In genomic region chr2:134736167-134736885, GRCh38 we compare ENCODE assay signal across 11 cellular contexts. TPM values are rescaled to one million over a fixed set of nuclear protein-coding genes. Genes with fewer than 3 reads are reported as not detected.
A peak's percentile ranks its signal among the peaks of the same experiment; 100 is the strongest.
DNase-seq lines count a peak whose midpoint lies in the region; ATAC-seq, FAIRE-seq and TF ChIP-seq lines count a peak whose summit lies in the region.
"Had no signal": no experiment of that assay in that cellular context is flagged by ENCODE, and none has a peak within 500 bp of the region (broad histone marks: within the 10 kb centered on the region; RNA-seq: fewer than 3 reads in every experiment).

No MANE protein-coding gene starts in this region.

- no peaks in the 10 kb centered on the region for H3F3A ChIP-seq in PC-9 (ENCODE audit: insufficient read depth, low read depth)

- no peak overlapping the region for H4K5ac ChIP-seq in H9 (ENCODE audit: insufficient read length, low read depth, low read length)

- H3K4me1 ChIP-seq in H9 (ENCODE audit: insufficient read depth, low read length) (no peaks in the 10 kb centered on the region), PC-9 (replicated peaks; ENCODE audit: insufficient read depth) (peaks cover 31% of the 10 kb centered on the region), endothelial cell of umbilical vein (ENCODE audit: control insufficient read depth, extremely low read depth, insufficient read depth, low read length) (peaks cover 29% of the 10 kb centered on the region), trophoblast cell (ENCODE audit: control insufficient read depth in 1 of 2, insufficient read depth in 2 of 2, low read length in 2 of 2) (peaks cover 8 to 11% of the 10 kb centered on the region in 2 experiments)

- H4K12ac ChIP-seq in trophoblast cell (ENCODE audit: low read depth, low read length), result no peak overlapping the region

- no peak overlapping the region for H3K4me3 ChIP-seq in PC-9
- no peak overlapping the region for H3K4me3 ChIP-seq in endothelial cell of umbilical vein (replicated peaks in 1 of 3; ENCODE audit: insufficient read depth in 1 of 3, low read depth in 1 of 3, low read length in 3 of 3)
- no peak overlapping the region for H3K4me3 ChIP-seq in trophoblast cell (ENCODE audit: low read depth, low read length)

- no TSS peak for BruUV-seq in PC-9 (replicated peaks; lab: Mats Ljungman, UMichigan)
- BruUV-seq in endothelial cell of umbilical vein (replicated peaks; lab: Mats Ljungman, UMichigan), result no TSS peak

- H3K27ac ChIP-seq in H9 (ENCODE audit: insufficient read length, low read depth, low read length) (no peak overlapping the region), PC-9 (no peak overlapping the region), endothelial cell of umbilical vein (ENCODE audit: insufficient read depth, low read depth, low read length) (peak overlapping the region; percentile 37), trophoblast cell (ENCODE audit: low read depth, low read length) (no peak overlapping the region), caudate nucleus (ENCODE audit: low read depth, low read length) (no peak overlapping the region)

- peak; percentile 45 for DNase-seq in H9
- DNase-seq in PC-9, result peak; percentile 66 to 78
- DNase-seq in endothelial cell of umbilical vein (ENCODE audit: low read depth, low spot score), result peak; percentile 80
- peak; percentile 45 to 86 for DNase-seq in trophoblast cell
- DNase-seq in activated CD4-positive, CD25-positive, alpha-beta regulatory T cell (lab: John Stamatoyannopoulos, UW), result no peak
- DNase-seq in DMS53 treated with DMSO at 0.1 percent for 48 hours (lab: John Stamatoyannopoulos, UW; ENCODE audit: unreplicated experiment), result no peak
- no peak for DNase-seq in naive thymus-derived CD8-positive, alpha-beta T cell
- DNase-seq in caudate nucleus (lab: John Stamatoyannopoulos, UW), result no peak
- DNase-seq: activated naive CD8-positive, alpha-beta T cell treated with anti-CD3 and anti-CD28 coated beads for 36 hours; retina had no signal

- H3K4ac ChIP-seq in H9 (ENCODE audit: low read depth, low read length) (no peak overlapping the region), trophoblast cell (ENCODE audit: low read depth, low read length) (no peak overlapping the region)

- TF ChIP-seq POLR2A in endothelial cell of umbilical vein (IDR thresholded peaks at IDR 0.05; ENCODE audit: low read depth, low read length), result peak; percentile 41

- H3T11ph ChIP-seq in H9 (ENCODE audit: low read length), result no peak overlapping the region

- H3K18ac ChIP-seq in H9 (ENCODE audit: insufficient read length, low read depth, low read length), result no peak overlapping the region
- no peak overlapping the region for H3K18ac ChIP-seq in trophoblast cell (ENCODE audit: low read length)

- no peak for ATAC-seq in naive thymus-derived CD8-positive, alpha-beta T cell

- no peaks in the 10 kb centered on the region; a peak in 1 of 5 replicates for H3K9me3 Mint-ChIP-seq in H9
- peaks cover 0 to 7% (median 2%) of the 10 kb centered on the region in 9 donors for H3K9me3 Mint-ChIP-seq in naive thymus-derived CD8-positive, alpha-beta T cell

- H4K91ac ChIP-seq in H9 (ENCODE audit: insufficient read length, low read depth, low read length), result no peak overlapping the region
- H4K91ac ChIP-seq in trophoblast cell (ENCODE audit: low read depth, low read length), result no peak overlapping the region

- H3K79me2 ChIP-seq in H9 (ENCODE audit: insufficient read depth, low read length) (no peaks in the 10 kb centered on the region), PC-9 (ENCODE audit: low read depth) (no peaks in the 10 kb centered on the region), endothelial cell of umbilical vein (ENCODE audit: control insufficient read depth, insufficient read depth, low read length) (no peaks in the 10 kb centered on the region), trophoblast cell (ENCODE audit: control insufficient read depth, insufficient read depth, low read length, poor library complexity) (peaks cover 5% of the 10 kb centered on the region)

- no peak overlapping the region for H2BK12ac ChIP-seq in H9 (ENCODE audit: insufficient read length, low read depth, low read length)
- H2BK12ac ChIP-seq in trophoblast cell (ENCODE audit: low read length), result peak overlapping the region; percentile 24

- H3K9me1 ChIP-seq in endothelial cell of umbilical vein (replicated peaks; ENCODE audit: control insufficient read depth, extremely low read depth, insufficient read depth, low read length), result no peaks in the 10 kb centered on the region

- H3K4me1 Mint-ChIP-seq in H9, result peaks cover 3 to 6% of the 10 kb centered on the region in 2 experiments; a peak in 3 of 4 replicates
- peaks cover 0 to 50% (median 0%) of the 10 kb centered on the region in 4 donors for H3K4me1 Mint-ChIP-seq in naive thymus-derived CD8-positive, alpha-beta T cell
- H3K4me1 Mint-ChIP-seq: activated naive CD8-positive, alpha-beta T cell treated with anti-CD3 and anti-CD28 coated beads for 36 hours had no signal

- H2BK20ac ChIP-seq in H9 (ENCODE audit: low read depth, low read length, poor library complexity, severe bottlenecking), result no peak overlapping the region

- no peaks in the 10 kb centered on the region; a peak in 1 of 7 replicates for H3K36me3 Mint-ChIP-seq in H9 (ENCODE audit: insufficient read depth in 1 of 3, low read depth in 3 of 3)
- no peaks in the 10 kb centered on the region for H3K36me3 Mint-ChIP-seq in naive thymus-derived CD8-positive, alpha-beta T cell
- H3K36me3 Mint-ChIP-seq: activated naive CD8-positive, alpha-beta T cell treated with anti-CD3 and anti-CD28 coated beads for 36 hours had no signal

- H3K9me3 ChIP-seq in H9 (ENCODE audit: control insufficient read depth, low read depth, low read length), result no peaks in the 10 kb centered on the region
- H3K9me3 ChIP-seq in PC-9 (ENCODE audit: insufficient read depth, low read depth), result no peaks in the 10 kb centered on the region
- H3K9me3 ChIP-seq in endothelial cell of umbilical vein (replicated peaks; ENCODE audit: control insufficient read depth, insufficient read depth, low read length), result no peaks in the 10 kb centered on the region
- no peaks in the 10 kb centered on the region for H3K9me3 ChIP-seq in trophoblast cell (ENCODE audit: insufficient read depth, low read depth, low read length)

- peaks cover 2% of the 10 kb centered on the region for H3K27me3 Mint-ChIP-seq in H9 (ENCODE audit: low read depth)
- peaks cover 10 to 55% (median 35%) of the 10 kb centered on the region in 5 donors for H3K27me3 Mint-ChIP-seq in naive thymus-derived CD8-positive, alpha-beta T cell

- TF ChIP-seq CTCF in H9 (conservative IDR thresholded peaks at IDR 0.05), result no peak
- no peak for TF ChIP-seq CTCF in PC-9 (conservative IDR thresholded peaks at IDR 0.05)
- no peak for TF ChIP-seq CTCF in endothelial cell of umbilical vein (IDR thresholded peaks at IDR 0.05; ENCODE audit: extremely low read depth in 1 of 2, insufficient read depth in 1 of 2, low read depth in 1 of 2, low read length in 2 of 2)

- H3K79me1 ChIP-seq in H9 (ENCODE audit: insufficient read depth, low read depth, low read length, poor library complexity, severe bottlenecking) (no peaks in the 10 kb centered on the region), trophoblast cell (ENCODE audit: low read length) (peaks cover 7% of the 10 kb centered on the region)

- no peak overlapping the region for H2BK15ac ChIP-seq in H9 (ENCODE audit: low read depth, low read length)

- peak; percentile 99 for FAIRE-seq in endothelial cell of umbilical vein (lab: Jason Lieb, UNC)
- FAIRE-seq: G401.6 had no signal

- H2BK120ac ChIP-seq in H9 (ENCODE audit: low read depth, low read length, poor library complexity, severe bottlenecking) (no peak overlapping the region), trophoblast cell (ENCODE audit: insufficient read depth, low read length, poor library complexity) (peak overlapping the region; percentile 11)

- no peak overlapping the region for H2AK5ac ChIP-seq in H9 (ENCODE audit: insufficient read length, low read length)
- no peak overlapping the region for H2AK5ac ChIP-seq in trophoblast cell (ENCODE audit: low read length)

- no peak overlapping the region for H3K4me3 Mint-ChIP-seq in H9
- no peak overlapping the region for H3K4me3 Mint-ChIP-seq in naive thymus-derived CD8-positive, alpha-beta T cell
- H3K4me3 Mint-ChIP-seq: activated naive CD8-positive, alpha-beta T cell treated with anti-CD3 and anti-CD28 coated beads for 36 hours had no signal

- CTCF ChIA-PET in PC-9 (lab: Charles Lee), result no interaction called here
- CTCF ChIA-PET in endothelial cell of umbilical vein (lab: Charles Lee), result interaction anchor here (0.6 kb wide), 1 partner anchor 54 kb away, joined by 3 read pairs; no protein-coding TSS in a partner anchor

- no peaks in the 10 kb centered on the region; the same call in 1 of the 2 replicates for H3K9me2 ChIP-seq in PC-9 (ENCODE audit: insufficient read depth)

- no peak overlapping the region for H3K27ac Mint-ChIP-seq in H9
- H3K27ac Mint-ChIP-seq in naive thymus-derived CD8-positive, alpha-beta T cell, result peak overlapping the region in 1 of 10 donors; percentile 59
- H3K27ac Mint-ChIP-seq: activated naive CD8-positive, alpha-beta T cell treated with anti-CD3 and anti-CD28 coated beads for 36 hours had no signal

- H3K27me3 ChIP-seq in H9 (ENCODE audit: insufficient read depth, low read length), result no peaks in the 10 kb centered on the region
- no peaks in the 10 kb centered on the region for H3K27me3 ChIP-seq in PC-9 (ENCODE audit: insufficient read depth, low read depth)
- no peaks in the 10 kb centered on the region for H3K27me3 ChIP-seq in endothelial cell of umbilical vein (ENCODE audit: control insufficient read depth in 2 of 2, insufficient read depth in 2 of 2, low read length in 2 of 2)
- no peaks in the 10 kb centered on the region for H3K27me3 ChIP-seq in trophoblast cell (ENCODE audit: insufficient read depth, low read length)

- no peak overlapping the region for H3K56ac ChIP-seq in H9 (ENCODE audit: insufficient read length, low read depth, low read length)

- H2AFZ ChIP-seq in H9 (ENCODE audit: low read length) (no peak overlapping the region), PC-9 (no peak overlapping the region), endothelial cell of umbilical vein (ENCODE audit: low read depth, low read length) (no peak overlapping the region), trophoblast cell (ENCODE audit: insufficient read depth, low read length, poor library complexity) (no peak overlapping the region)

- H2BK5ac ChIP-seq in H9 (ENCODE audit: insufficient read length, low read length), result no peak overlapping the region
- no peak overlapping the region for H2BK5ac ChIP-seq in trophoblast cell (ENCODE audit: low read depth, low read length, poor library complexity)

- WGBS in H9 (ENCODE audit: extremely low coverage, insufficient read length, low lambda C conversion rate), result no CpG with 5 or more reads among the region's 3 CpGs
- no CpG with 5 or more reads among the region's 3 CpGs for WGBS in trophoblast cell (ENCODE audit: extremely low coverage, insufficient coverage, insufficient read length)

- no peaks in the 10 kb centered on the region for H3K23me2 ChIP-seq in H9 (ENCODE audit: insufficient read length, low read depth, low read length, poor library complexity, severe bottlenecking)

- H4K20me1 ChIP-seq in H9 (ENCODE audit: control insufficient read depth, insufficient read depth, insufficient read length) (no peaks in the 10 kb centered on the region), PC-9 (ENCODE audit: insufficient read depth) (no peaks in the 10 kb centered on the region), endothelial cell of umbilical vein (replicated peaks; ENCODE audit: control insufficient read depth, extremely low read depth, insufficient read depth, low read length) (no peaks in the 10 kb centered on the region)

- no peak overlapping the region for H3K14ac ChIP-seq in H9 (ENCODE audit: insufficient read depth, low read length)
- no peak overlapping the region for H3K14ac ChIP-seq in trophoblast cell (ENCODE audit: low read length)

- H3K4me2 ChIP-seq in H9 (ENCODE audit: insufficient read depth, insufficient read length, low read length) (no peak overlapping the region), PC-9 (0 out of 2 replicates have a peak overlapping the region, but pooled peaks have one; percentile 5), endothelial cell of umbilical vein (ENCODE audit: insufficient read depth, low read length) (peak overlapping the region; percentile 10), trophoblast cell (ENCODE audit: low read length) (no peak overlapping the region)

- intact Hi-C loops in PC-9 (cut with micrococcal nuclease; ENCODE audit: unreplicated experiment) (loop anchor here (5.0 kb wide), 2 partner anchors 36 to 54 kb away; no protein-coding TSS in a partner anchor), endothelial cell of umbilical vein (cut with micrococcal nuclease) (loop anchor here (1.0 kb wide), 1 partner anchor 53 kb away; no protein-coding TSS in a partner anchor)

- H3K36me3 ChIP-seq in PC-9 (ENCODE audit: low read depth) (no peaks in the 10 kb centered on the region), endothelial cell of umbilical vein (ENCODE audit: control insufficient read depth in 2 of 2, extremely low read depth in 1 of 2, insufficient read depth in 2 of 2, low read length in 2 of 2) (no peaks in the 10 kb centered on the region), trophoblast cell (ENCODE audit: control insufficient read depth in 1 of 2, insufficient read depth in 2 of 2, low read length in 2 of 2) (no peaks in the 10 kb centered on the region)

- POLR2A ChIA-PET in PC-9 (lab: Charles Lee; ENCODE audit: unreplicated experiment) (no interaction called here), endothelial cell of umbilical vein (lab: Charles Lee) (no interaction called here)
- POLR2A ChIA-PET in naive thymus-derived CD8-positive, alpha-beta T cell (lab: Charles Lee), result no interaction called here

- H3K9ac ChIP-seq in H9 (ENCODE audit: extremely low read depth, insufficient read length, low read length), result no peak overlapping the region
- H3K9ac ChIP-seq in endothelial cell of umbilical vein (replicated peaks; ENCODE audit: extremely low read depth, insufficient read depth, low read length), result peak overlapping the region; percentile 13
- H3K9ac ChIP-seq in trophoblast cell (ENCODE audit: low read length), result no peak overlapping the region

- H4K8ac ChIP-seq in H9 (replicated peaks; ENCODE audit: insufficient read length, low read depth, low read length) (no peak overlapping the region), trophoblast cell (ENCODE audit: low read depth, low read length) (no peak overlapping the region)

- no peak overlapping the region for H3K23ac ChIP-seq in H9 (ENCODE audit: insufficient read length, low read depth, low read length)
- no peak overlapping the region for H3K23ac ChIP-seq in trophoblast cell (ENCODE audit: low read length)

- dilution Hi-C loops in endothelial cell of umbilical vein (cut with MboI; ENCODE audit: extremely low pct_ligation_motif_present, low sequenced_read_pairs), result no loop called here

RNA-seq across cellular contexts. Expression of gene TMEM163, which starts 17.5 kb away (rescaled TPM):
- total RNA-seq in H9 (2021) (0.39 and 0.66 TPM in 2 replicates), PC-9 (2021) (1.4 and 2.4 TPM in 2 replicates), endothelial cell of umbilical vein (1.0 and 1.3 TPM in 2 replicates)
- 2.2 and 2.8 TPM in 2 replicates for polyA plus RNA-seq in endothelial cell of umbilical vein
- polyA plus RNA-seq in endothelial cell of umbilical vein (2011; cell fraction: cytosol; rRNA removed), result 3.3 and 4.1 TPM in 2 replicates
- polyA plus RNA-seq in endothelial cell of umbilical vein (2011; cell fraction: nucleus; rRNA removed), result 4.8 TPM in 2 replicates
- polyA plus RNA-seq in endothelial cell of umbilical vein (2012), result 0.33 and 2.6 TPM in 2 replicates
- polyA minus RNA-seq in endothelial cell of umbilical vein, result 2.1 and 2.5 TPM in 2 replicates
- polyA minus RNA-seq in endothelial cell of umbilical vein (2011; cell fraction: cytosol; rRNA and poly(A)+ RNA removed), result not detected
- 1.9 and 3.4 TPM in 2 replicates for polyA minus RNA-seq in endothelial cell of umbilical vein (2011; cell fraction: nucleus; rRNA and poly(A)+ RNA removed)
- 0.36 and 0.41 TPM in 2 replicates for polyA plus RNA-seq in trophoblast cell (2013)
- not detected for total RNA-seq in naive thymus-derived CD8-positive, alpha-beta T cell
- under 1 TPM in 1 of 3 donors, not detected in 2; 0.24 TPM for polyA plus RNA-seq in naive thymus-derived CD8-positive, alpha-beta T cell
- total RNA-seq: activated naive CD8-positive, alpha-beta T cell treated with anti-CD3 and anti-CD28 coated beads for 36 hours had no signal

Comparison
In these comparisons a context has a peak if more than half of its experiments do, and no peak if none do; other contexts are left out.
1. DNase-seq: peak in H9 (single experiment), PC-9 (2 of 2), endothelial cell of umbilical vein (single experiment) and trophoblast cell (2 of 2); none in activated CD4-positive, CD25-positive, alpha-beta regulatory T cell (0 of 4), DMS53 treated with DMSO at 0.1 percent for 48 hours (single experiment), naive thymus-derived CD8-positive, alpha-beta T cell (0 of 10) and caudate nucleus (0 of 61).
2. H3K4me2 ChIP-seq: peak in PC-9 (single experiment) and endothelial cell of umbilical vein (single experiment); none in H9 (single experiment) and trophoblast cell (single experiment).